In the genomic region with DNA sequence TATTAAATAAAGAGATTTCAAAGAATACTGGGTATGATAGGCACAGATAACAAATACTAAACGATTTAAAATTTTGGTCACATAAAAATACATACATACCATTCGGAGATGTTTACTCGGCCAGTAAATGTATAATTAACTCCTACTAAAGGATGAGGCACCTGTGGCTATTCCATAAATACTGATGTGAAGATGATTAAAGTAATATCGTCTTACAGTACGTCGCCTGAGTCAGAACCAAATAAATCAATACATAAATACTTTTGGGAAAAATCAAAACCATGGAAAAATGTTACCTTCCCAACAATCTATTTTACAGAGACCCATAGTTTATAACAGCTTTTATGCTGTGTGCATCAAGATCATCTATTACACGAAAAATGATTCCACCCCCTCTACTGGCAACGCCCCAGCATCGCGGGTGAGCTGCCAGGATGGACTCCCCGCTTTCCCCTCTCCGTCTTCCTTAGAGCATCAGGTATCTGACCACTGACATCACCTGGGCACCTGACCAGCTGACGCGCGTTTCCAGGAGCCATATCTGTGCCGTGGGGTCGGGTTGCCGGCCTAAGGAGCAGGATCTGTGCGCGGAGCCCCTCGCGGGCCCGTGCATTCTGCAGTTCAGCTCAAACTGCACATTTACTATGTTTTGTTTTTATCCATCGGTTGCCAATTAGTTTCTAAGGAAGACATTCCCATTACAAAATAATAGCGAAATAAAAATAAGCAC, we compare ENCODE assay signal across 8 cellular contexts. TPM values are rescaled to one million over a fixed set of nuclear protein-coding genes. Genes with fewer than 3 reads are reported as not detected.
DNase-seq lines count a peak whose midpoint lies in the region; ATAC-seq and TF ChIP-seq lines count a peak whose summit lies in the region.

No MANE protein-coding gene starts in this region.

- H3K4me1 ChIP-seq in OCI-LY7 (ENCODE audit: insufficient read depth, low read length, poor library complexity, severe bottlenecking) (peaks cover 11% of the 10 kb centered on the region), esophagus (ENCODE audit: control insufficient read depth in 2 of 2, insufficient read depth in 2 of 2, low read length in 1 of 2) (no peaks in the 10 kb centered on the region)

- no peaks in the 10 kb centered on the region for H3K9me2 ChIP-seq in OCI-LY7 (ENCODE audit: insufficient read depth, low read length)

- WGBS in esophagus, 2 donors = 5% methylated on average over 25 of the region's 25 CpGs

- intact Hi-C loops in OCI-LY7 (cut with micrococcal nuclease; ENCODE audit: unreplicated experiment) = loop anchor here (1.0 to 5.0 kb wide), 5 partner anchors 39 to 298 kb away; partner anchors contain the start of genes FAM117B and WDR12

- no peaks in the 10 kb centered on the region for H3K9me3 Mint-ChIP-seq in IgD-negative memory B cell
- no peaks in the 10 kb centered on the region for H3K9me3 Mint-ChIP-seq in stimulated activated naive B cell treated with anti-CD40 and anti-IgM and Interleukin-4, amounts not matched to agents 10 μg/mL and 1 μg/mL and 100 μg/mL, for 72 hours

- H3K27ac ChIP-seq in OCI-LY7 (ENCODE audit: low read depth, low read length, poor library complexity, severe bottlenecking) (peak overlapping the region; percentile 39), esophagus (ENCODE audit: low read depth in 2 of 2, low read length in 1 of 2) (peak overlapping the region; percentile 29 to 36)

- peaks cover under 1% of the 10 kb centered on the region for H3K36me3 Mint-ChIP-seq in IgD-negative memory B cell
- no peaks in the 10 kb centered on the region for H3K36me3 Mint-ChIP-seq in stimulated activated naive B cell treated with anti-CD40 and anti-IgM and Interleukin-4, amounts not matched to agents 10 μg/mL and 1 μg/mL and 100 μg/mL, for 72 hours

- H3K27me3 ChIP-seq in esophagus (ENCODE audit: control insufficient read depth in 1 of 2, insufficient read depth in 2 of 2, low read length in 2 of 2) = no peaks in the 10 kb centered on the region

- H4K20me1 ChIP-seq in OCI-LY7 (ENCODE audit: insufficient read depth, low read length) = no peaks in the 10 kb centered on the region

- H3K79me2 ChIP-seq in OCI-LY7 (ENCODE audit: insufficient read depth, low read depth, low read length) = no peaks in the 10 kb centered on the region

- H3K36me3 ChIP-seq in OCI-LY7 (ENCODE audit: insufficient read depth, low read length) = no peaks in the 10 kb centered on the region
- no peaks in the 10 kb centered on the region for H3K36me3 ChIP-seq in esophagus (ENCODE audit: control insufficient read depth in 2 of 2, insufficient read depth in 2 of 2, low read length in 1 of 2)

- no peaks in the 10 kb centered on the region for H3K27me3 Mint-ChIP-seq in IgD-negative memory B cell
- no peaks in the 10 kb centered on the region for H3K27me3 Mint-ChIP-seq in stimulated activated naive B cell treated with anti-CD40 and anti-IgM and Interleukin-4, amounts not matched to agents 10 μg/mL and 1 μg/mL and 100 μg/mL, for 72 hours

- no peaks in the 10 kb centered on the region for H3K9me3 ChIP-seq in OCI-LY7 (ENCODE audit: low read length)
- H3K9me3 ChIP-seq in esophagus (ENCODE audit: control insufficient read depth in 2 of 2, insufficient read depth in 1 of 2, low read depth in 1 of 2, low read length in 1 of 2) = no peaks in the 10 kb centered on the region

- peaks cover 0 to 8% (median 4%) of the 10 kb centered on the region in 3 donors for H3K4me1 Mint-ChIP-seq in IgD-negative memory B cell
- peaks cover 6 to 11% of the 10 kb centered on the region in 2 donors for H3K4me1 Mint-ChIP-seq in stimulated activated naive B cell treated with anti-CD40 and anti-IgM and Interleukin-4, amounts not matched to agents 10 μg/mL and 1 μg/mL and 100 μg/mL, for 72 hours

- H3K4me3 Mint-ChIP-seq in IgD-negative memory B cell = peak overlapping the region; percentile 92 to 98 (median 97)
- H3K4me3 Mint-ChIP-seq in stimulated activated naive B cell treated with anti-CD40 and anti-IgM and Interleukin-4, amounts not matched to agents 10 μg/mL and 1 μg/mL and 100 μg/mL, for 72 hours = peak overlapping the region; percentile 93 to 94

- ATAC-seq in GM21526 (IDR thresholded peaks at IDR 0.05; ENCODE audit: low FRiP score, unreplicated experiment) = peak; percentile 51
- peak; percentile 71 to 72 for ATAC-seq in stimulated activated naive B cell treated with anti-CD40 and anti-IgM and Interleukin-4, amounts not matched to agents 10 μg/mL and 1 μg/mL and 100 μg/mL, for 72 hours (replicated peaks)

- POLR2A ChIA-PET in OCI-LY7 (lab: Charles Lee) = interaction anchor here (0.6 to 2.6 kb wide), 5 partner anchors 24 to 1577 kb away, joined by 3 to 11 read pairs (median 3); partner anchors contain the start of genes CARF and WDR12

- H3K4me2 ChIP-seq in OCI-LY7 (ENCODE audit: low read length) = peak overlapping the region; percentile 96

- DNase-seq in DMS 273 treated with DMSO at 0.1 percent for 48 hours (lab: John Stamatoyannopoulos, UW) = peak; percentile 48
- DNase-seq in OCI-LY7 (ENCODE audit: low spot score) = peak; percentile 78
- DNase-seq in activated T-cell treated with anti-CD3 and anti-CD28 coated beads, Interleukin-2, amount 50 U/mL, for 1 hour = peak; percentile 67
- peak; percentile 70 for DNase-seq in myocyte (ENCODE audit: low read depth)
- DNase-seq in stimulated activated naive B cell treated with anti-CD40 and anti-IgM and Interleukin-4, amounts not matched to agents 10 μg/mL and 1 μg/mL and 100 μg/mL, for 72 hours = peak; percentile 56

- CTCF ChIA-PET in OCI-LY7 (lab: Charles Lee; ENCODE audit: unreplicated experiment) = interaction anchor here (0.6 to 1.1 kb wide), 3 partner anchors 280 to 967 kb away, joined by 3 read pairs; no protein-coding TSS in a partner anchor

- H3K27ac Mint-ChIP-seq in IgD-negative memory B cell = peak overlapping the region; percentile 33 to 92 (median 75)
- peak overlapping the region; percentile 90 for H3K27ac Mint-ChIP-seq in stimulated activated naive B cell treated with anti-CD40 and anti-IgM and Interleukin-4, amounts not matched to agents 10 μg/mL and 1 μg/mL and 100 μg/mL, for 72 hours

- H3K4me3 ChIP-seq in OCI-LY7 (ENCODE audit: low read depth, low read length, poor library complexity, severe bottlenecking) (peak overlapping the region; percentile 80), esophagus (ENCODE audit: low read depth in 1 of 2, low read length in 2 of 2) (peak overlapping the region; percentile 76 to 81)

- no TSS peak for BruUV-seq in OCI-LY7 (replicated peaks; lab: Mats Ljungman, UMichigan)

- H2AFZ ChIP-seq in OCI-LY7 (ENCODE audit: low read length) = peak overlapping the region; percentile 98

- peak; percentile 85 for TF ChIP-seq CTCF in OCI-LY7 (conservative IDR thresholded peaks at IDR 0.05; ENCODE audit: low read length)

RNA-seq across cellular contexts. Expression of gene ICA1L, which starts 1.0 kb away (rescaled TPM):
- polyA plus RNA-seq in IgD-negative memory B cell (2.2 TPM), esophagus (1 to 10 TPM; 1.1 to 1.2 TPM)
- total RNA-seq in OCI-LY7 (2014; rRNA removed; shearing (Covaris generic)) = 3.8 and 5.2 TPM in 2 replicates
- total RNA-seq in OCI-LY7 (2022) (11.1 and 12.0 TPM in 2 replicates), myocyte (3.9 and 4.7 TPM in 2 replicates)
- polyA plus RNA-seq in myocyte (2012) = 1.5 TPM

RNA-seq across cellular contexts. Expression of gene WDR12, which starts 40.9 kb away (rescaled TPM):
- polyA plus RNA-seq in IgD-negative memory B cell (16.6 TPM), esophagus (10 to 100 TPM; 20.6 to 21.6 TPM)
- total RNA-seq in OCI-LY7 (2014; rRNA removed; shearing (Covaris generic)) = 38.4 and 54.1 TPM in 2 replicates
- total RNA-seq in OCI-LY7 (2022) (82.2 and 91.4 TPM in 2 replicates), myocyte (24.8 and 32.1 TPM in 2 replicates)
- polyA plus RNA-seq in myocyte (2012) = 37.5 TPM

RNA-seq across cellular contexts. Expression of gene CARF, which starts 41.5 kb away (rescaled TPM):
- polyA plus RNA-seq in IgD-negative memory B cell (7.7 TPM), esophagus (1 to 10 TPM; 1.7 to 2.0 TPM)
- total RNA-seq in OCI-LY7 (2014; rRNA removed; shearing (Covaris generic)) = 12.5 and 14.7 TPM in 2 replicates
- total RNA-seq in OCI-LY7 (2022) (17.5 and 21.4 TPM in 2 replicates), myocyte (8.3 and 11.0 TPM in 2 replicates)
- 4.7 TPM for polyA plus RNA-seq in myocyte (2012)

Comparison
In these comparisons a context has a peak if more than half of its experiments do, and no peak if none do; other contexts are left out.
1. Peak in every context shown above with its lines: DNase-seq, ATAC-seq, H3K4me3 ChIP-seq and H3K27ac ChIP-seq.